17 cellular contexts compared by ENCODE assay signal in genomic region chr17:34988644-34989043, GRCh38. TPM values are rescaled to one million over a fixed set of nuclear protein-coding genes. Genes with fewer than 3 reads are reported as not detected.
DNase-seq lines count a peak whose midpoint lies in the region; ATAC-seq, FAIRE-seq and TF ChIP-seq lines count a peak whose summit lies in the region.
"Had no signal": no experiment of that assay in that cellular context is flagged by ENCODE, and none has a peak within 500 bp of the region (broad histone marks: within the 10 kb centered on the region; RNA-seq: fewer than 3 reads in every experiment).

No MANE protein-coding gene starts in this region.

- H3K4ac ChIP-seq in trophoblast cell (ENCODE audit: low read depth, low read length) = no peak overlapping the region

- no peak overlapping the region for H2BK12ac ChIP-seq in trophoblast cell (ENCODE audit: low read length)

- H4K12ac ChIP-seq in trophoblast cell (ENCODE audit: low read depth, low read length) = no peak overlapping the region

- H3F3A ChIP-seq in neural progenitor cell (ENCODE audit: low read depth) = no peaks in the 10 kb centered on the region

- no peak overlapping the region for H2AFZ ChIP-seq in neural progenitor cell (replicated peaks)
- no peak overlapping the region for H2AFZ ChIP-seq in trophoblast cell (ENCODE audit: insufficient read depth, low read length, poor library complexity)

- no peaks in the 10 kb centered on the region for H3K9me3 Mint-ChIP-seq in neural progenitor cell
- H3K9me3 Mint-ChIP-seq: CD8-positive, alpha-beta T cell had no signal

- H2AK5ac ChIP-seq in trophoblast cell (ENCODE audit: low read length) = no peak overlapping the region

- H3K36me3 Mint-ChIP-seq in neural progenitor cell = peaks cover 51% of the 10 kb centered on the region

- H3K4me2 ChIP-seq in neural progenitor cell = no peak overlapping the region
- no peak overlapping the region for H3K4me2 ChIP-seq in trophoblast cell (ENCODE audit: low read length)

- DNase-seq in HL-60 (ENCODE audit: low read depth in 1 of 2, low spot score in 1 of 2) (no peak), MV-4-11 (lab: John Stamatoyannopoulos, UW) (peak; percentile 31), small intestine (peak; percentile 13), neural progenitor cell (ENCODE audit: low spot score) (no peak), body of pancreas (no peak), trophoblast cell (no peak)
- DNase-seq: BE2C; CD8-positive, alpha-beta T cell; GOT3; KG1; MG63; NCI-H1436 treated with DMSO at 0.1 percent for 48 hours; NCI-H2081 treated with DMSO at 0.1 percent for 48 hours; NCI-H524; RPMI8226; SJCRH30 had no signal

- H3K4me1 ChIP-seq in small intestine (ENCODE audit: control insufficient read depth in 2 of 2, insufficient read depth in 1 of 2, low read depth in 1 of 2, low read length in 1 of 2) = no peaks in the 10 kb centered on the region
- H3K4me1 ChIP-seq in neural progenitor cell = no peaks in the 10 kb centered on the region
- no peaks in the 10 kb centered on the region for H3K4me1 ChIP-seq in body of pancreas
- H3K4me1 ChIP-seq in trophoblast cell (ENCODE audit: control insufficient read depth in 1 of 2, insufficient read depth in 2 of 2, low read length in 2 of 2) = no peaks in the 10 kb centered on the region
- H3K4me1 ChIP-seq: BE2C, SJCRH30 had no signal

- H3K36me3 ChIP-seq in small intestine (ENCODE audit: control insufficient read depth in 2 of 2, insufficient read depth in 2 of 2, low read length in 2 of 2) (peaks cover 13 to 19% of the 10 kb centered on the region in 2 donors), neural progenitor cell (peaks cover 9% of the 10 kb centered on the region), body of pancreas (replicated peaks in 1 of 2; ENCODE audit: insufficient read depth in 1 of 2, low read depth in 2 of 2) (peaks cover 0 to 5% of the 10 kb centered on the region in 2 donors), trophoblast cell (ENCODE audit: control insufficient read depth in 1 of 2, insufficient read depth in 2 of 2, low read length in 2 of 2) (peaks cover 24 to 55% of the 10 kb centered on the region in 2 experiments)

- WGBS in small intestine, 3 donors = 50 to 76% (median 71%) methylated on average over 2 of the region's 2 CpGs
- 82 to 84% methylated on average over 2 of the region's 2 CpGs for WGBS in body of pancreas, 2 donors
- no CpG with 5 or more reads among the region's 2 CpGs for WGBS in trophoblast cell (ENCODE audit: extremely low coverage, insufficient coverage, insufficient read length)

- H3K79me2 ChIP-seq in neural progenitor cell (ENCODE audit: low read depth) (peaks cover 39% of the 10 kb centered on the region), trophoblast cell (ENCODE audit: control insufficient read depth, insufficient read depth, low read length, poor library complexity) (no peaks in the 10 kb centered on the region)

- H3K4me3 ChIP-seq in HL-60 (replicated peaks; ENCODE audit: insufficient read depth, low read length) = no peak overlapping the region
- no peak overlapping the region for H3K4me3 ChIP-seq in small intestine (ENCODE audit: low read depth in 1 of 2, low read length in 2 of 2)
- no peak overlapping the region for H3K4me3 ChIP-seq in neural progenitor cell
- H3K4me3 ChIP-seq in body of pancreas = no peak overlapping the region
- no peak overlapping the region for H3K4me3 ChIP-seq in trophoblast cell (ENCODE audit: low read depth, low read length)
- H3K4me3 ChIP-seq: MG63, SJCRH30 had no signal

- H3K18ac ChIP-seq in trophoblast cell (ENCODE audit: low read length) = no peak overlapping the region

- H3K79me1 ChIP-seq in trophoblast cell (ENCODE audit: low read length) = no peaks in the 10 kb centered on the region

- no peak overlapping the region for H4K8ac ChIP-seq in trophoblast cell (ENCODE audit: low read depth, low read length)

- TF ChIP-seq CTCF in HL-60 (IDR thresholded peaks at IDR 0.05; ENCODE audit: insufficient read depth, low read length) (no peak), VCaP (conservative IDR thresholded peaks at IDR 0.05) (no peak), neural progenitor cell (IDR thresholded peaks at IDR 0.05) (no peak), body of pancreas (IDR thresholded peaks at IDR 0.05) (no peak)

- H2BK120ac ChIP-seq in trophoblast cell (ENCODE audit: insufficient read depth, low read length, poor library complexity) = no peak overlapping the region

- no peak overlapping the region for H4K91ac ChIP-seq in trophoblast cell (ENCODE audit: low read depth, low read length)

- FAIRE-seq in small intestine (lab: Jason Lieb, UNC) = no peak

- no peaks in the 10 kb centered on the region for H3K27me3 ChIP-seq in HL-60 (ENCODE audit: insufficient read depth, poor library complexity, severe bottlenecking)
- H3K27me3 ChIP-seq in small intestine (ENCODE audit: control insufficient read depth in 2 of 2, insufficient read depth in 2 of 2, low read length in 2 of 2) = no peaks in the 10 kb centered on the region
- no peaks in the 10 kb centered on the region for H3K27me3 ChIP-seq in neural progenitor cell
- no peaks in the 10 kb centered on the region for H3K27me3 ChIP-seq in body of pancreas
- no peaks in the 10 kb centered on the region for H3K27me3 ChIP-seq in trophoblast cell (ENCODE audit: insufficient read depth, low read length)
- H3K27me3 ChIP-seq: BE2C, MG63, SJCRH30 had no signal

- ATAC-seq in body of pancreas = no peak
- ATAC-seq: CD8-positive, alpha-beta T cell had no signal

- peaks cover 14% of the 10 kb centered on the region for H4K20me1 ChIP-seq in neural progenitor cell (ENCODE audit: low read depth)

- H3K27ac Mint-ChIP-seq in neural progenitor cell = no peak overlapping the region
- H3K27ac Mint-ChIP-seq: CD8-positive, alpha-beta T cell had no signal

- TF ChIP-seq POLR2A in body of pancreas (IDR thresholded peaks at IDR 0.05) = no peak

- H3K23ac ChIP-seq in trophoblast cell (ENCODE audit: low read length) = no peak overlapping the region

- intact Hi-C loops in body of pancreas (cut with DNase I) = no loop called here

- H3K27ac ChIP-seq in HL-60 (replicated peaks) = peak overlapping the region; percentile 92
- H3K27ac ChIP-seq in VCaP = peak overlapping the region; percentile 99; the same call in 1 of the 2 replicates
- H3K27ac ChIP-seq in small intestine (ENCODE audit: low read depth in 1 of 2, low read length in 1 of 2) = peak overlapping the region in 1 of 2 donors; percentile 45
- no peak overlapping the region for H3K27ac ChIP-seq in neural progenitor cell
- H3K27ac ChIP-seq in body of pancreas = no peak overlapping the region
- no peak overlapping the region for H3K27ac ChIP-seq in trophoblast cell (ENCODE audit: low read depth, low read length)
- H3K27ac ChIP-seq: SJCRH30 had no signal

- no peak overlapping the region for H3K9ac ChIP-seq in neural progenitor cell
- H3K9ac ChIP-seq in trophoblast cell (ENCODE audit: low read length) = no peak overlapping the region

- no peaks in the 10 kb centered on the region for H3K27me3 Mint-ChIP-seq in neural progenitor cell (ENCODE audit: insufficient read depth, low read depth)

- no peak overlapping the region for H3K14ac ChIP-seq in trophoblast cell (ENCODE audit: low read length)

- no peak overlapping the region for H2BK5ac ChIP-seq in trophoblast cell (ENCODE audit: low read depth, low read length, poor library complexity)

- H3K4me1 Mint-ChIP-seq in neural progenitor cell = peaks cover 7% of the 10 kb centered on the region

- H3K4me3 Mint-ChIP-seq in neural progenitor cell = no peak overlapping the region
- H3K4me3 Mint-ChIP-seq: CD8-positive, alpha-beta T cell had no signal

- no peaks in the 10 kb centered on the region for H3K9me3 ChIP-seq in small intestine (ENCODE audit: control insufficient read depth, low read depth)
- H3K9me3 ChIP-seq in neural progenitor cell (ENCODE audit: low read depth) = no peaks in the 10 kb centered on the region
- H3K9me3 ChIP-seq in body of pancreas = no peaks in the 10 kb centered on the region
- H3K9me3 ChIP-seq in trophoblast cell (ENCODE audit: insufficient read depth, low read depth, low read length) = no peaks in the 10 kb centered on the region
- H3K9me3 ChIP-seq: BE2C, MG63, SJCRH30 had no signal

RNA-seq across cellular contexts. Expression of gene LIG3, which starts 8.3 kb away (rescaled TPM):
- 10 to 100 TPM in 1 of 3 donors, 1 to 10 TPM in 2; 4.9 to 12.5 (median 7.4) TPM for polyA plus RNA-seq in small intestine
- total RNA-seq in neural progenitor cell (ENCODE audit: low replicate concordance) (89.6 and 97.0 TPM in 2 replicates), body of pancreas (10 to 100 TPM; 19.2 to 28.7 TPM)
- 23.2 and 25.5 TPM in 2 replicates for polyA plus RNA-seq in trophoblast cell (2013)

RNA-seq across cellular contexts. Expression of gene ZNF830, which starts 27.3 kb away (rescaled TPM):
- 10 to 100 TPM; 10.3 to 12.2 (median 11.5) TPM for polyA plus RNA-seq in small intestine
- 14.5 and 26.1 TPM in 2 replicates for total RNA-seq in neural progenitor cell (ENCODE audit: low replicate concordance)
- 1 to 10 TPM; 5.9 to 6.5 TPM for total RNA-seq in body of pancreas
- 6.9 and 7.4 TPM in 2 replicates for polyA plus RNA-seq in trophoblast cell (2013)

RNA-seq across cellular contexts. Expression of gene CCT6B, which starts 27.4 kb away (rescaled TPM):
- polyA plus RNA-seq in small intestine = under 1 TPM in 1 of 3 donors, not detected in 2; 0.98 TPM
- total RNA-seq in neural progenitor cell (ENCODE audit: low replicate concordance) (3.4 and 5.0 TPM in 2 replicates), body of pancreas (1 to 10 TPM in 1 of 2 donors, under 1 TPM in 1; 0.66 to 1.8 TPM)
- polyA plus RNA-seq in trophoblast cell (2013) = 0.81 and 0.96 TPM in 2 replicates

Comparison
In these comparisons a context has a peak if more than half of its experiments do, and no peak if none do; other contexts are left out.
1. DNase-seq: peak in MV-4-11 (single experiment) and small intestine (single experiment); none in HL-60 (0 of 2), neural progenitor cell (single experiment), body of pancreas (0 of 4) and trophoblast cell (0 of 2).
2. H3K27ac ChIP-seq: peak in HL-60 (single experiment) and VCaP (single experiment); none in neural progenitor cell (single experiment), body of pancreas (0 of 4) and trophoblast cell (single experiment).